Comparison of ENCODE assay signal across 1 cellular context in genomic region chr3:17442332-17443049, GRCh38.
TF ChIP-seq lines count a peak whose summit lies in the region.

No MANE protein-coding gene starts in this region.

TF ChIP-seq in K562, 482 proteins besides CTCF, POLR2A, EP300 and RAD21 (continued from another document):
- TF ChIP-seq ZNF395 (CRISPR knock-in tag; IDR thresholded peaks at IDR 0.05) (no peak), THRAP3 (IDR thresholded peaks at IDR 0.05; ENCODE audit: borderline replicate concordance) (peak; percentile 86), SP1 (CRISPR knock-in tag; IDR thresholded peaks at IDR 0.05) (no peak), DMBX1 (CRISPR knock-in tag; IDR thresholded peaks at IDR 0.05; ENCODE audit: borderline replicate concordance) (no peak), HDAC1 (IDR thresholded peaks at IDR 0.05) (peak in 1 of 2 experiments; percentile 80; a peak in 2 of 4 replicates), PHB2 (IDR thresholded peaks at IDR 0.05; ENCODE audit: low read depth) (peak; percentile 62; the same call in 1 of the 2 replicates), NBN (IDR thresholded peaks at IDR 0.05; ENCODE audit: low read depth) (peak; percentile 74; the same call in 1 of the 2 replicates), TEAD4 (IDR thresholded peaks at IDR 0.05; ENCODE audit: low read length) (no peak), TEAD4 (CRISPR knock-in tag; IDR thresholded peaks at IDR 0.05; ENCODE audit: borderline replicate concordance) (no peak), IRF9 (tag; IDR thresholded peaks at IDR 0.05) (no peak), SUPT5H (IDR thresholded peaks at IDR 0.05) (0 out of 2 replicates have a peak, but pooled peaks have one; percentile 26), HDAC3 (IDR thresholded peaks at IDR 0.05; ENCODE audit: borderline replicate concordance, partially characterized antibody) (peak; percentile 31), BRD9 (IDR thresholded peaks at IDR 0.05; ENCODE audit: low read depth, partially characterized antibody) (no peak), GABPB1 (CRISPR knock-in tag; IDR thresholded peaks at IDR 0.05) (no peak), EHMT2 (IDR thresholded peaks at IDR 0.05) (peak; percentile 83)
- TF ChIP-seq, protein P1, sequence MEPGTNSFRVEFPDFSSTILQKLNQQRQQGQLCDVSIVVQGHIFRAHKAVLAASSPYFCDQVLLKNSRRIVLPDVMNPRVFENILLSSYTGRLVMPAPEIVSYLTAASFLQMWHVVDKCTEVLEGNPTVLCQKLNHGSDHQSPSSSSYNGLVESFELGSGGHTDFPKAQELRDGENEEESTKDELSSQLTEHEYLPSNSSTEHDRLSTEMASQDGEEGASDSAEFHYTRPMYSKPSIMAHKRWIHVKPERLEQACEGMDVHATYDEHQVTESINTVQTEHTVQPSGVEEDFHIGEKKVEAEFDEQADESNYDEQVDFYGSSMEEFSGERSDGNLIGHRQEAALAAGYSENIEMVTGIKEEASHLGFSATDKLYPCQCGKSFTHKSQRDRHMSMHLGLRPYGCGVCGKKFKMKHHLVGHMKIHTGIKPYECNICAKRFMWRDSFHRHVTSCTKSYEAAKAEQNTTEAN (CRISPR knock-in tag; IDR thresholded peaks at IDR 0.05) = no peak
- TF ChIP-seq, protein P2, sequence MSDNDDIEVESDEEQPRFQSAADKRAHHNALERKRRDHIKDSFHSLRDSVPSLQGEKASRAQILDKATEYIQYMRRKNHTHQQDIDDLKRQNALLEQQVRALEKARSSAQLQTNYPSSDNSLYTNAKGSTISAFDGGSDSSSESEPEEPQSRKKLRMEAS (CRISPR knock-in tag; IDR thresholded peaks at IDR 0.05) = no peak
